In genomic region chrX:155999751-156000150, GRCh38 we compare ENCODE assay signal across 1 cellular context.
TF ChIP-seq lines count a peak whose summit lies in the region.
"Not testable (repeated sequence)": the region's sequence is repeated elsewhere in the genome, so short reads cannot be mapped to it uniquely, and the experiment has no call there.

No MANE protein-coding gene starts in this region.

TF ChIP-seq in K562, 482 proteins besides CTCF, POLR2A, EP300 and RAD21:
- TF ChIP-seq ATF3 (IDR thresholded peaks at IDR 0.05) = peak; percentile 54
- TF ChIP-seq ATF3 (CRISPR knock-in tag; conservative IDR thresholded peaks at IDR 0.05) = not testable (repeated sequence)
